ENCODE assay signal across 14 cellular contexts in genomic region chr18:48589797-48590519, GRCh38. TPM values are rescaled to one million over a fixed set of nuclear protein-coding genes. Genes with fewer than 3 reads are reported as not detected.
DNase-seq lines count a peak whose midpoint lies in the region; ATAC-seq, FAIRE-seq and TF ChIP-seq lines count a peak whose summit lies in the region.
"Had no signal": no experiment of that assay in that cellular context is flagged by ENCODE, and none has a peak within 500 bp of the region (broad histone marks: within the 10 kb centered on the region; RNA-seq: fewer than 3 reads in every experiment).

No MANE protein-coding gene starts in this region.

- H3K27me3 Mint-ChIP-seq in brain, result peaks cover 3% of the 10 kb centered on the region

- H3K27ac Mint-ChIP-seq in brain, result peak overlapping the region; percentile 15 to 90 (median 49)
- H3K27ac Mint-ChIP-seq: activated naive CD4-positive, alpha-beta T cell treated with anti-CD3 and anti-CD28 coated beads, Interleukin-2, amount 10 ng/mL, durations not matched to agents 7 days and 5 days had no signal

- BruUV-seq in PC-9 (replicated peaks; lab: Mats Ljungman, UMichigan), result no TSS peak

- ATAC-seq in sciatic nerve, result peak; percentile 69

- no peaks in the 10 kb centered on the region for H3K36me3 ChIP-seq in kidney (ENCODE audit: control insufficient read depth in 1 of 2, insufficient read depth in 2 of 2, low read length in 2 of 2)
- no peaks in the 10 kb centered on the region for H3K36me3 ChIP-seq in PC-9 (ENCODE audit: low read depth)

- no peaks in the 10 kb centered on the region for H3K9me2 ChIP-seq in PC-9 (ENCODE audit: insufficient read depth)

- peak overlapping the region in 1 of 2 donors; percentile 23 for H3K9ac ChIP-seq in kidney (ENCODE audit: low read length in 2 of 2)
- H3K9ac ChIP-seq: BLaER1 treated with 17β-estradiol and CSF1 and Interleukin-3, amounts not matched to agents 10 nM and 100 nM had no signal

- CTCF ChIA-PET in PC-9 (lab: Charles Lee), result no interaction called here

- in situ Hi-C loops in GM13977 (cut with MboI; ENCODE audit: low pct_unique_long_range_greater_than_20kb, low sequenced_read_pairs, unreplicated experiment), result no loop called here
- in situ Hi-C loops in KBM-7 (cut with MboI; ENCODE audit: low pct_unique_long_range_greater_than_20kb, low sequenced_read_pairs), result no loop called here

- no peak overlapping the region for H3K4me3 ChIP-seq in kidney (ENCODE audit: low read length in 2 of 2)
- H3K4me3 ChIP-seq in PC-9, result no peak overlapping the region
- H3K4me3 ChIP-seq: BLaER1 treated with 17β-estradiol and CSF1 and Interleukin-3, amounts not matched to agents 10 nM and 100 nM; skin epidermis had no signal

- peaks cover 18% of the 10 kb centered on the region for H3K36me3 Mint-ChIP-seq in brain
- H3K36me3 Mint-ChIP-seq: activated naive CD4-positive, alpha-beta T cell treated with anti-CD3 and anti-CD28 coated beads, Interleukin-2, amount 10 ng/mL, durations not matched to agents 7 days and 5 days had no signal

- H3F3A ChIP-seq in PC-9 (ENCODE audit: insufficient read depth, low read depth), result no peaks in the 10 kb centered on the region

- no peaks in the 10 kb centered on the region for H3K79me2 ChIP-seq in PC-9 (ENCODE audit: low read depth)

- FAIRE-seq in kidney (lab: Jason Lieb, UNC), result no peak
- FAIRE-seq: islet of Langerhans had no signal

- TF ChIP-seq CTCF in brain (conservative IDR thresholded peaks at IDR 0.05) (no peak), kidney (IDR thresholded peaks at IDR 0.05; ENCODE audit: borderline replicate concordance, extremely low read depth, insufficient read depth) (no peak), GM13977 (IDR thresholded peaks at IDR 0.05; ENCODE audit: extremely low read depth, insufficient read depth, missing control alignments) (no peak), PC-9 (conservative IDR thresholded peaks at IDR 0.05) (no peak)

- no peaks in the 10 kb centered on the region for H4K20me1 ChIP-seq in PC-9 (ENCODE audit: insufficient read depth)

- H3K9me3 Mint-ChIP-seq in brain, result peaks cover 0 to 3% (median 0%) of the 10 kb centered on the region in 5 experiments
- H3K9me3 Mint-ChIP-seq: activated naive CD4-positive, alpha-beta T cell treated with anti-CD3 and anti-CD28 coated beads, Interleukin-2, amount 10 ng/mL, durations not matched to agents 7 days and 5 days had no signal

- H3K4me1 ChIP-seq in kidney (ENCODE audit: control insufficient read depth in 1 of 2, insufficient read depth in 1 of 2, low read depth in 1 of 2, low read length in 2 of 2), result peaks cover 16 to 20% of the 10 kb centered on the region in 2 donors
- H3K4me1 ChIP-seq in PC-9 (replicated peaks; ENCODE audit: insufficient read depth), result no peaks in the 10 kb centered on the region

- DNase-seq in DMS 273 (lab: John Stamatoyannopoulos, UW; ENCODE audit: unreplicated experiment), result peak; percentile 79
- no peak for DNase-seq in kidney
- peak; percentile 81 for DNase-seq in sciatic nerve (ENCODE audit: low spot score)
- DNase-seq in GM13977 (ENCODE audit: low spot score), result no peak
- no peak for DNase-seq in KBM-7
- no peak for DNase-seq in PC-9
- DNase-seq in kidney glomerular epithelial cell (lab: John Stamatoyannopoulos, UW), result no peak
- DNase-seq: activated CD4-positive, alpha-beta T cell treated with anti-CD3 and anti-CD28 coated beads for 1 hour; activated naive CD4-positive, alpha-beta T cell treated with anti-CD3 and anti-CD28 coated beads, Interleukin-2, amount 10 ng/mL, durations not matched to agents 7 days and 5 days; stimulated activated CD8-positive, alpha-beta memory T cell treated with anti-CD3 and anti-CD28 coated beads, Interleukin-4, amount 100 ng/mL, for 48 hours had no signal

- POLR2A ChIA-PET in PC-9 (lab: Charles Lee; ENCODE audit: unreplicated experiment), result no interaction called here

- H3K4me1 Mint-ChIP-seq in brain, result peaks cover 69% of the 10 kb centered on the region
- H3K4me1 Mint-ChIP-seq: activated naive CD4-positive, alpha-beta T cell treated with anti-CD3 and anti-CD28 coated beads, Interleukin-2, amount 10 ng/mL, durations not matched to agents 7 days and 5 days had no signal

- no peaks in the 10 kb centered on the region for H3K9me3 ChIP-seq in kidney (ENCODE audit: control insufficient read depth in 1 of 2, low read length in 2 of 2)
- no peaks in the 10 kb centered on the region for H3K9me3 ChIP-seq in PC-9 (ENCODE audit: insufficient read depth, low read depth)
- H3K9me3 ChIP-seq: BLaER1 treated with 17β-estradiol and CSF1 and Interleukin-3, amounts not matched to agents 10 nM and 100 nM had no signal

- H3K27me3 ChIP-seq in PC-9 (ENCODE audit: insufficient read depth, low read depth), result no peaks in the 10 kb centered on the region
- H3K27me3 ChIP-seq: BLaER1 treated with 17β-estradiol and CSF1 and Interleukin-3, amounts not matched to agents 10 nM and 100 nM had no signal

- no peak overlapping the region for H2AFZ ChIP-seq in PC-9

- peak overlapping the region; percentile 60 to 61 for H3K27ac ChIP-seq in kidney (ENCODE audit: low read depth in 2 of 2, low read length in 2 of 2)
- H3K27ac ChIP-seq in PC-9, result no peak overlapping the region
- H3K27ac ChIP-seq: BLaER1 treated with 17β-estradiol and CSF1 and Interleukin-3, amounts not matched to agents 10 nM and 100 nM; skin epidermis had no signal

- no peak overlapping the region for H3K4me3 Mint-ChIP-seq in brain
- H3K4me3 Mint-ChIP-seq: activated naive CD4-positive, alpha-beta T cell treated with anti-CD3 and anti-CD28 coated beads, Interleukin-2, amount 10 ng/mL, durations not matched to agents 7 days and 5 days had no signal

- intact Hi-C loops in kidney (cut with DNase I), result no loop called here
- intact Hi-C loops in sciatic nerve (cut with DNase I), result no loop called here
- intact Hi-C loops in PC-9 (cut with micrococcal nuclease; ENCODE audit: unreplicated experiment), result no loop called here

- no peak overlapping the region for H3K4me2 ChIP-seq in PC-9

RNA-seq across cellular contexts. Expression of gene CTIF, which starts 51.1 kb away (rescaled TPM):
- polyA plus RNA-seq in brain (ENCODE audit: insufficient read depth, low read depth, low replicate concordance) (66.2 TPM), kidney (ENCODE audit: insufficient read depth, low read depth, low replicate concordance) (41.9 TPM)
- total RNA-seq in kidney (37.3 TPM), sciatic nerve (81.9 TPM), PC-9 (2021) (17.0 and 26.2 TPM in 2 replicates)

Comparison
In these comparisons a context has a peak if more than half of its experiments do, and no peak if none do; other contexts are left out.
1. DNase-seq: peak in DMS 273 (single experiment) and sciatic nerve (single experiment); none in kidney (single experiment), GM13977 (single experiment), KBM-7 (single experiment), PC-9 (0 of 2) and kidney glomerular epithelial cell (single experiment).